ENCODE assay signal across 14 cellular contexts in genomic region chr16:29784157-29784556, GRCh38.
DNase-seq lines count a peak whose midpoint lies in the region; ATAC-seq lines count a peak whose summit lies in the region.
"Had no signal": no experiment of that assay in that cellular context is flagged by ENCODE, and none has a peak within 500 bp of the region (broad histone marks: within the 10 kb centered on the region; RNA-seq: fewer than 3 reads in every experiment).

No MANE protein-coding gene starts in this region.

- H3K27me3 Mint-ChIP-seq in central memory CD8-positive, alpha-beta T cell: no peaks in the 10 kb centered on the region
- H3K27me3 Mint-ChIP-seq: stimulated activated naive CD8-positive, alpha-beta T cell treated with anti-CD3 and anti-CD28 coated beads, Interleukin-15, Interleukin-2, amounts not matched to agents 100 ng/mL and 50 ng/mL, for 24 hours had no signal

- no peak overlapping the region for H3K27ac Mint-ChIP-seq in central memory CD8-positive, alpha-beta T cell (ENCODE audit: low read depth)

- H3K36me3 Mint-ChIP-seq in central memory CD8-positive, alpha-beta T cell (ENCODE audit: insufficient read depth): peaks cover 2% of the 10 kb centered on the region

- ATAC-seq in central memory CD8-positive, alpha-beta T cell (replicated peaks; ENCODE audit: extremely low read depth, poor library complexity, severe bottlenecking): peak; percentile 44
- ATAC-seq in GM21528 (IDR thresholded peaks at IDR 0.05; ENCODE audit: low FRiP score, unreplicated experiment): no peak

- H3K9me3 Mint-ChIP-seq in central memory CD8-positive, alpha-beta T cell: no peaks in the 10 kb centered on the region
- H3K9me3 Mint-ChIP-seq: stimulated activated naive CD8-positive, alpha-beta T cell treated with anti-CD3 and anti-CD28 coated beads, Interleukin-15, Interleukin-2, amounts not matched to agents 100 ng/mL and 50 ng/mL, for 24 hours had no signal

- H3K4me1 Mint-ChIP-seq in central memory CD8-positive, alpha-beta T cell: peaks cover 7% of the 10 kb centered on the region

- H3K4me3 Mint-ChIP-seq in central memory CD8-positive, alpha-beta T cell: no peak overlapping the region

- DNase-seq in activated CD4-positive, alpha-beta T cell treated with anti-CD3 and anti-CD28 coated beads for 4 hours: peak; percentile 14 to 19
- DNase-seq in activated CD4-positive, alpha-beta T cell treated with anti-CD3 and anti-CD28 coated beads for 1 hour: no peak
- DNase-seq in activated CD4-positive, alpha-beta T cell treated with anti-CD3 and anti-CD28 coated beads for 48 hours: peak; percentile 58
- no peak for DNase-seq in central memory CD8-positive, alpha-beta T cell (ENCODE audit: low spot score in 2 of 2)
- DNase-seq in stimulated activated CD4-positive, alpha-beta T cell treated with anti-CD3 and anti-CD28 coated beads, Interleukin-4, amount 100 ng/mL, for 24 hours: peak; percentile 55
- no peak for DNase-seq in GDM1 (lab: John Stamatoyannopoulos, UW)
- no peak for DNase-seq in NOMO-1 (lab: John Stamatoyannopoulos, UW; ENCODE audit: unreplicated experiment in 2 of 2)
- DNase-seq: COR-L47, mesendoderm, NCI-H1694, NCI-H446 treated with DMSO at 0.1 percent for 48 hours, right lobe of liver had no signal

Comparison
In these comparisons a context has a peak if more than half of its experiments do, and no peak if none do; other contexts are left out.
1. DNase-seq: peak in activated CD4-positive, alpha-beta T cell treated with anti-CD3 and anti-CD28 coated beads for 4 hours (2 of 2), activated CD4-positive, alpha-beta T cell treated with anti-CD3 and anti-CD28 coated beads for 48 hours (single experiment) and stimulated activated CD4-positive, alpha-beta T cell treated with anti-CD3 and anti-CD28 coated beads, Interleukin-4, amount 100 ng/mL, for 24 hours (single experiment); none in activated CD4-positive, alpha-beta T cell treated with anti-CD3 and anti-CD28 coated beads for 1 hour (single experiment), central memory CD8-positive, alpha-beta T cell (0 of 2), GDM1 (single experiment) and NOMO-1 (0 of 2).